28 cellular contexts compared by ENCODE assay signal in genomic region chr19:4504297-4504701, GRCh38. TPM values are rescaled to one million over a fixed set of nuclear protein-coding genes. Genes with fewer than 3 reads are reported as not detected.
DNase-seq lines count a peak whose midpoint lies in the region; ATAC-seq, FAIRE-seq and TF ChIP-seq lines count a peak whose summit lies in the region.
"Had no signal": no experiment of that assay in that cellular context is flagged by ENCODE, and none has a peak within 500 bp of the region (broad histone marks: within the 10 kb centered on the region; RNA-seq: fewer than 3 reads in every experiment).

No MANE protein-coding gene starts in this region.

- in situ Hi-C loops in HepG2 (cut with HindIII; ENCODE audit: extremely low pct_ligation_motif_present, low pct_unique_long_range_greater_than_20kb) = no loop called here

- no peak overlapping the region for H3K27ac ChIP-seq in HepG2 (ENCODE audit: extremely low read length, insufficient read depth, low read length)
- no peak overlapping the region for H3K27ac ChIP-seq in hepatocyte
- H3K27ac ChIP-seq: esophagus squamous epithelium, left lung, right lobe of liver had no signal

- no peak for TF ChIP-seq EP300 in HepG2 (IDR thresholded peaks at IDR 0.05; ENCODE audit: low read depth in 2 of 2, low read length in 2 of 2)
- no peak for TF ChIP-seq EP300 in HepG2 (CRISPR knock-in tag; IDR thresholded peaks at IDR 0.05; ENCODE audit: borderline replicate concordance)

- TF ChIP-seq CTCF in HepG2 (CRISPR knock-in tag; IDR thresholded peaks at IDR 0.05) (no peak), hepatocyte (IDR thresholded peaks at IDR 0.05; ENCODE audit: poor library complexity) (no peak)

- no peaks in the 10 kb centered on the region for H4K20me1 ChIP-seq in HepG2 (ENCODE audit: insufficient read depth, low read length)
- H4K20me1 ChIP-seq in hepatocyte (ENCODE audit: insufficient read depth, poor library complexity, severe bottlenecking) = no peaks in the 10 kb centered on the region

- H2AFZ ChIP-seq in HepG2 (ENCODE audit: low read length) (no peak overlapping the region), hepatocyte (no peak overlapping the region)

- no peak for FAIRE-seq in HepG2 (lab: Jason Lieb, UNC)
- FAIRE-seq: astrocyte, HTR-8/SVneo had no signal

- no peaks in the 10 kb centered on the region for H3K79me2 ChIP-seq in HepG2 (ENCODE audit: insufficient read depth, low read length)
- H3K79me2 ChIP-seq in hepatocyte = no peaks in the 10 kb centered on the region

- POLR2A ChIA-PET in HepG2 (lab: Yijun Ruan, JAX) = interaction anchor here (0.7 to 1.2 kb wide), 2 partner anchors 14 to 33 kb away, joined by 3 read pairs; partner anchors contain the start of gene PLIN4

- no peaks in the 10 kb centered on the region for H3K4me1 ChIP-seq in HepG2 (ENCODE audit: insufficient read depth, low read length)
- no peaks in the 10 kb centered on the region for H3K4me1 ChIP-seq in hepatocyte (ENCODE audit: insufficient read depth)
- H3K4me1 ChIP-seq: esophagus squamous epithelium, left lung, right lobe of liver had no signal

- no peak overlapping the region for H3K9ac ChIP-seq in HepG2 (ENCODE audit: insufficient read depth, low read depth, low read length)

- H3K36me3 ChIP-seq in H7 (replicated peaks; ENCODE audit: control insufficient read depth, insufficient read depth, low read length) (peaks cover 4% of the 10 kb centered on the region), HepG2 (replicated peaks in 1 of 2; ENCODE audit: control insufficient read depth in 1 of 2, insufficient read depth in 2 of 2, low read length in 2 of 2) (peaks cover 4 to 15% of the 10 kb centered on the region in 2 experiments; a peak in 2 of 5 replicates), hepatocyte (replicated peaks; ENCODE audit: insufficient read depth, low read depth) (no peaks in the 10 kb centered on the region)

- ATAC-seq in HepG2 = no peak
- peak; percentile 18 for ATAC-seq in sciatic nerve
- no peak for ATAC-seq in HG02884 (IDR thresholded peaks at IDR 0.05; ENCODE audit: unreplicated experiment)
- no peak for ATAC-seq in HG02870 (IDR thresholded peaks at IDR 0.05; ENCODE audit: unreplicated experiment)
- ATAC-seq: CD8-positive, alpha-beta T cell; left lung had no signal

- no peak overlapping the region for H3K4me2 ChIP-seq in HepG2 (ENCODE audit: low read depth, low read length)
- H3K4me2 ChIP-seq in hepatocyte = no peak overlapping the region

- no CpG with 5 or more reads among the region's 23 CpGs for WGBS in HepG2 (ENCODE audit: low lambda C conversion rate)
- 97% methylated on average over 23 of the region's 23 CpGs for WGBS in hepatocyte (ENCODE audit: low lambda C conversion rate, missing lambda C conversion rate)

- intact Hi-C loops in HepG2 (cut with micrococcal nuclease; ENCODE audit: unreplicated experiment) (no loop called here), sciatic nerve (cut with DNase I) (no loop called here)

- DNase-seq in H7 (peak; percentile 65), amygdala (lab: John Stamatoyannopoulos, UW) (peak in 35 of 56 donors; percentile 6 to 79 (median 38)), HepG2 (ENCODE audit: low spot score) (no peak), sciatic nerve (ENCODE audit: low spot score) (no peak), hepatocyte (ENCODE audit: low spot score) (no peak), SIG-M5 treated with dmso at 0.1 percent for 504 hours (lab: John Stamatoyannopoulos, UW; ENCODE audit: unreplicated experiment) (no peak)
- DNase-seq: activated CD4-positive, CD25-positive, alpha-beta regulatory T cell treated with anti-CD3 and anti-CD28 coated beads, Interleukin-2, amount 50 U/mL, for 72 hours; activated naive CD4-positive, alpha-beta T cell treated with anti-CD3 and anti-CD28 coated beads, Interleukin-2, amount 10 ng/mL, durations not matched to agents 7 days and 5 days; activated T-cell treated with anti-CD3 and anti-CD28 coated beads, Interleukin-2, amount 50 U/mL, for 48 hours; CD8-positive, alpha-beta T cell; DMS53; effector CD8-positive, alpha-beta T cell; esophagus squamous epithelium; GF-D8; Karpas-422; left lung; NCI-H1092 treated with DMSO at 0.1 percent for 48 hours; NCI-H2081 treated with DMSO at 0.1 percent for 48 hours; NCI-H526; stimulated activated CD4-positive, alpha-beta T cell treated with anti-CD3 and anti-CD28 coated beads, Interleukin-2, amount 100 ng/mL, for 24 hours; stimulated activated naive CD4-positive, alpha-beta T cell; trophoblast cell had no signal

- H3K9me3 ChIP-seq in HepG2 (ENCODE audit: low read length) (no peaks in the 10 kb centered on the region), hepatocyte (ENCODE audit: low read depth) (no peaks in the 10 kb centered on the region)
- H3K9me3 ChIP-seq: esophagus squamous epithelium, left lung, right lobe of liver had no signal

- TF ChIP-seq RAD21 in HepG2 (CRISPR knock-in tag; IDR thresholded peaks at IDR 0.05) = no peak

- BruUV-seq in HepG2 (replicated peaks; lab: Mats Ljungman, UMichigan) = no TSS peak

- no peaks in the 10 kb centered on the region for H3K9me2 ChIP-seq in hepatocyte (replicated peaks; ENCODE audit: insufficient read depth)

- CTCF ChIA-PET in HepG2 (lab: Yijun Ruan, JAX; ENCODE audit: low intra/inter-chr PET ratio, low total read pairs) = no interaction called here

- H3K27me3 ChIP-seq in H7 (ENCODE audit: control insufficient read depth, insufficient read depth, low read length) = 0 out of 2 replicates have a peak, but pooled peaks cover 2% of the 10 kb centered on the region
- no peaks in the 10 kb centered on the region for H3K27me3 ChIP-seq in HepG2 (ENCODE audit: control insufficient read depth in 1 of 2, insufficient read depth in 2 of 2, low read length in 2 of 2)
- H3K27me3 ChIP-seq in hepatocyte = no peaks in the 10 kb centered on the region
- H3K27me3 ChIP-seq: esophagus squamous epithelium, left lung, right lobe of liver had no signal

- H3K4me3 ChIP-seq in H7 (ENCODE audit: insufficient read depth, low read depth, low read length) = no peak overlapping the region
- H3K4me3 ChIP-seq in HepG2 (replicated peaks in 1 of 3; ENCODE audit: insufficient read depth in 1 of 3, low read depth in 2 of 3, low read length in 3 of 3) = no peak overlapping the region
- no peak overlapping the region for H3K4me3 ChIP-seq in hepatocyte
- H3K4me3 ChIP-seq: esophagus squamous epithelium, left lung, right lobe of liver had no signal

- TF ChIP-seq POLR2A in HepG2 (IDR thresholded peaks at IDR 0.05; ENCODE audit: insufficient read depth in 1 of 2, low read depth in 2 of 2, low read length in 2 of 2) = no peak

RNA-seq across cellular contexts. Expression of gene PLIN4, which starts 14.0 kb away (rescaled TPM):
- 0.07 and 0.10 TPM in 2 replicates for total RNA-seq in H7 (2014; rRNA removed; shearing (Covaris generic))
- total RNA-seq in HepG2 (2016; rRNA removed; fragmentation: Illumina TruSeq; extraction: Trizol) = 0.80 and 1.3 TPM in 2 replicates
- 1.2 and 1.4 TPM in 2 replicates for total RNA-seq in HepG2 (2016; cell fraction: cytosol; rRNA removed; fragmentation: Illumina TruSeq; extraction: Trizol; ENCODE audit: low read depth)
- 0.68 and 1.3 TPM in 2 replicates for total RNA-seq in HepG2 (2016; cell fraction: insoluble cytoplasmic fraction; rRNA removed; fragmentation: Illumina TruSeq; extraction: Trizol)
- total RNA-seq in HepG2 (2016; cell fraction: membrane; rRNA removed; fragmentation: Illumina TruSeq; extraction: Trizol) = 0.12 and 0.21 TPM in 2 replicates
- 1.0 and 1.1 TPM in 2 replicates for total RNA-seq in HepG2 (2016; cell fraction: nucleus; rRNA removed; fragmentation: Illumina TruSeq; extraction: Trizol)
- 1.1 and 1.9 TPM in 2 replicates for polyA plus RNA-seq in HepG2 (2011; rRNA removed)
- 0.72 and 0.76 TPM in 2 replicates for polyA plus RNA-seq in HepG2 (2011; cell fraction: cytosol; rRNA removed)
- 12.5 and 14.8 TPM in 2 replicates for polyA plus RNA-seq in HepG2 (2011; cell fraction: nucleus; rRNA removed)
- 0.82 and 1.4 TPM in 2 replicates for polyA plus RNA-seq in HepG2 (2012)
- 1.2 and 1.5 TPM in 2 replicates for polyA plus RNA-seq in HepG2 (2016; cell fraction: cytosol; fragmentation: Illumina TruSeq; extraction: Trizol; ENCODE audit: low read depth)
- polyA plus RNA-seq in HepG2 (2016; cell fraction: insoluble cytoplasmic fraction; fragmentation: Illumina TruSeq; extraction: Trizol; ENCODE audit: low read depth) = 0.48 and 0.53 TPM in 2 replicates
- polyA plus RNA-seq in HepG2 (2016; cell fraction: membrane; fragmentation: Illumina TruSeq; extraction: Trizol; ENCODE audit: low read depth) = 0.08 and 0.13 TPM in 2 replicates
- 2.9 and 3.1 TPM in 2 replicates for polyA plus RNA-seq in HepG2 (2016; cell fraction: nucleus; fragmentation: Illumina TruSeq; extraction: Trizol; ENCODE audit: insufficient read depth, low read depth)
- polyA minus RNA-seq in HepG2 (2011; rRNA and poly(A)+ RNA removed; ENCODE audit: low replicate concordance) = 0.19 and 0.78 TPM in 2 replicates
- 1.1 and 1.3 TPM in 2 replicates for polyA minus RNA-seq in HepG2 (2011; cell fraction: cytosol; rRNA and poly(A)+ RNA removed)
- polyA minus RNA-seq in HepG2 (2011; cell fraction: nucleus; rRNA and poly(A)+ RNA removed) = 1.0 and 1.6 TPM in 2 replicates
- 58.1 TPM for total RNA-seq in sciatic nerve
- total RNA-seq in hepatocyte = 0.17 and 0.60 TPM in 2 replicates
- 0.27 and 0.55 TPM in 2 replicates for polyA plus RNA-seq in hepatocyte
- total RNA-seq: activated CD8-positive, alpha-beta memory T cell treated with anti-CD3 and anti-CD28 coated beads for 36 hours had no signal

RNA-seq across cellular contexts. Expression of gene PLIN5, which starts 30.7 kb away (rescaled TPM):
- 1.3 and 2.5 TPM in 2 replicates for total RNA-seq in H7 (2014; rRNA removed; shearing (Covaris generic))
- total RNA-seq in HepG2 (2016; rRNA removed; fragmentation: Illumina TruSeq; extraction: Trizol) (1.6 and 1.8 TPM in 2 replicates), sciatic nerve (17.1 TPM), hepatocyte (2.1 and 5.8 TPM in 2 replicates)
- total RNA-seq in HepG2 (2016; cell fraction: cytosol; rRNA removed; fragmentation: Illumina TruSeq; extraction: Trizol; ENCODE audit: low read depth) = 0.35 and 0.40 TPM in 2 replicates
- 0.94 and 1.8 TPM in 2 replicates for total RNA-seq in HepG2 (2016; cell fraction: insoluble cytoplasmic fraction; rRNA removed; fragmentation: Illumina TruSeq; extraction: Trizol)
- 0.65 TPM in 2 replicates for total RNA-seq in HepG2 (2016; cell fraction: membrane; rRNA removed; fragmentation: Illumina TruSeq; extraction: Trizol)
- total RNA-seq in HepG2 (2016; cell fraction: nucleus; rRNA removed; fragmentation: Illumina TruSeq; extraction: Trizol) = 1.9 TPM in 2 replicates
- polyA plus RNA-seq in HepG2 (2011; rRNA removed) (4.8 and 6.3 TPM in 2 replicates), hepatocyte (6.1 and 6.4 TPM in 2 replicates)
- polyA plus RNA-seq in HepG2 (2011; cell fraction: cytosol; rRNA removed) = 1.6 and 1.9 TPM in 2 replicates
- polyA plus RNA-seq in HepG2 (2011; cell fraction: nucleus; rRNA removed) = 31.7 and 40.6 TPM in 2 replicates
- 1.9 and 2.0 TPM in 2 replicates for polyA plus RNA-seq in HepG2 (2012)
- 0.12 and 0.53 TPM in 2 replicates for polyA plus RNA-seq in HepG2 (2016; cell fraction: cytosol; fragmentation: Illumina TruSeq; extraction: Trizol; ENCODE audit: low read depth)
- polyA plus RNA-seq in HepG2 (2016; cell fraction: insoluble cytoplasmic fraction; fragmentation: Illumina TruSeq; extraction: Trizol; ENCODE audit: low read depth) = 0.77 and 1.4 TPM in 2 replicates
- polyA plus RNA-seq in HepG2 (2016; cell fraction: membrane; fragmentation: Illumina TruSeq; extraction: Trizol; ENCODE audit: low read depth) = 0.11 and 0.52 TPM in 2 replicates
- 5.8 and 8.9 TPM in 2 replicates for polyA plus RNA-seq in HepG2 (2016; cell fraction: nucleus; fragmentation: Illumina TruSeq; extraction: Trizol; ENCODE audit: insufficient read depth, low read depth)
- polyA minus RNA-seq in HepG2 (2011; rRNA and poly(A)+ RNA removed; ENCODE audit: low replicate concordance) = 0.47 and 3.5 TPM in 2 replicates
- polyA minus RNA-seq in HepG2 (2011; cell fraction: cytosol; rRNA and poly(A)+ RNA removed) = 0.97 and 0.99 TPM in 2 replicates
- 4.1 and 4.4 TPM in 2 replicates for polyA minus RNA-seq in HepG2 (2011; cell fraction: nucleus; rRNA and poly(A)+ RNA removed)
- total RNA-seq: activated CD8-positive, alpha-beta memory T cell treated with anti-CD3 and anti-CD28 coated beads for 36 hours; astrocyte had no signal

RNA-seq across cellular contexts. Expression of gene HDGFL2, which starts 32.2 kb away (rescaled TPM):
- 111 and 116 TPM in 2 replicates for total RNA-seq in H7 (2014; rRNA removed; shearing (Covaris generic))
- total RNA-seq in HepG2 (2016; rRNA removed; fragmentation: Illumina TruSeq; extraction: Trizol) (47.9 and 51.1 TPM in 2 replicates), sciatic nerve (37.7 TPM), hepatocyte (34.8 and 50.3 TPM in 2 replicates)
- total RNA-seq in HepG2 (2016; cell fraction: cytosol; rRNA removed; fragmentation: Illumina TruSeq; extraction: Trizol; ENCODE audit: low read depth) = 7.5 and 8.8 TPM in 2 replicates
- 38.9 and 55.4 TPM in 2 replicates for total RNA-seq in HepG2 (2016; cell fraction: insoluble cytoplasmic fraction; rRNA removed; fragmentation: Illumina TruSeq; extraction: Trizol)
- 11.6 and 13.8 TPM in 2 replicates for total RNA-seq in HepG2 (2016; cell fraction: membrane; rRNA removed; fragmentation: Illumina TruSeq; extraction: Trizol)
- total RNA-seq in HepG2 (2016; cell fraction: nucleus; rRNA removed; fragmentation: Illumina TruSeq; extraction: Trizol) = 29.4 and 31.2 TPM in 2 replicates
- polyA plus RNA-seq in HepG2 (2011; rRNA removed) (20.0 and 26.0 TPM in 2 replicates), hepatocyte (73.0 and 73.2 TPM in 2 replicates)
- polyA plus RNA-seq in HepG2 (2011; cell fraction: cytosol; rRNA removed) = 11.0 and 22.9 TPM in 2 replicates
- polyA plus RNA-seq in HepG2 (2011; cell fraction: nucleus; rRNA removed) = 50.4 and 56.5 TPM in 2 replicates
- polyA plus RNA-seq in HepG2 (2012) = 20.9 and 29.2 TPM in 2 replicates
- polyA plus RNA-seq in HepG2 (2016; cell fraction: cytosol; fragmentation: Illumina TruSeq; extraction: Trizol; ENCODE audit: low read depth) = 5.7 and 6.4 TPM in 2 replicates
- 59.0 and 65.1 TPM in 2 replicates for polyA plus RNA-seq in HepG2 (2016; cell fraction: insoluble cytoplasmic fraction; fragmentation: Illumina TruSeq; extraction: Trizol; ENCODE audit: low read depth)
- 8.6 and 10.8 TPM in 2 replicates for polyA plus RNA-seq in HepG2 (2016; cell fraction: membrane; fragmentation: Illumina TruSeq; extraction: Trizol; ENCODE audit: low read depth)
- polyA plus RNA-seq in HepG2 (2016; cell fraction: nucleus; fragmentation: Illumina TruSeq; extraction: Trizol; ENCODE audit: insufficient read depth, low read depth) = 76.7 and 79.6 TPM in 2 replicates
- 12.6 and 23.4 TPM in 2 replicates for polyA minus RNA-seq in HepG2 (2011; rRNA and poly(A)+ RNA removed; ENCODE audit: low replicate concordance)
- 10.2 and 16.9 TPM in 2 replicates for polyA minus RNA-seq in HepG2 (2011; cell fraction: cytosol; rRNA and poly(A)+ RNA removed)
- 12.0 and 12.8 TPM in 2 replicates for polyA minus RNA-seq in HepG2 (2011; cell fraction: nucleus; rRNA and poly(A)+ RNA removed)

RNA-seq across cellular contexts. Expression of gene LRG1, which starts 35.5 kb away (rescaled TPM):
- total RNA-seq in H7 (2014; rRNA removed; shearing (Covaris generic)) = 0.10 and 0.30 TPM in 2 replicates
- 7.1 and 12.0 TPM in 2 replicates for total RNA-seq in HepG2 (2016; rRNA removed; fragmentation: Illumina TruSeq; extraction: Trizol)
- 2.0 and 2.2 TPM in 2 replicates for total RNA-seq in HepG2 (2016; cell fraction: cytosol; rRNA removed; fragmentation: Illumina TruSeq; extraction: Trizol; ENCODE audit: low read depth)
- total RNA-seq in HepG2 (2016; cell fraction: insoluble cytoplasmic fraction; rRNA removed; fragmentation: Illumina TruSeq; extraction: Trizol) = 5.8 and 13.0 TPM in 2 replicates
- 4.2 and 4.7 TPM in 2 replicates for total RNA-seq in HepG2 (2016; cell fraction: membrane; rRNA removed; fragmentation: Illumina TruSeq; extraction: Trizol)
- total RNA-seq in HepG2 (2016; cell fraction: nucleus; rRNA removed; fragmentation: Illumina TruSeq; extraction: Trizol) = 10.2 and 12.3 TPM in 2 replicates
- polyA plus RNA-seq in HepG2 (2011; rRNA removed) = 39.3 and 48.9 TPM in 2 replicates
- 33.3 and 38.7 TPM in 2 replicates for polyA plus RNA-seq in HepG2 (2011; cell fraction: cytosol; rRNA removed)
- 12.1 and 16.5 TPM in 2 replicates for polyA plus RNA-seq in HepG2 (2011; cell fraction: nucleus; rRNA removed)
- 8.4 and 14.3 TPM in 2 replicates for polyA plus RNA-seq in HepG2 (2012)
- 2.4 and 2.6 TPM in 2 replicates for polyA plus RNA-seq in HepG2 (2016; cell fraction: cytosol; fragmentation: Illumina TruSeq; extraction: Trizol; ENCODE audit: low read depth)
- 6.6 and 8.6 TPM in 2 replicates for polyA plus RNA-seq in HepG2 (2016; cell fraction: insoluble cytoplasmic fraction; fragmentation: Illumina TruSeq; extraction: Trizol; ENCODE audit: low read depth)
- polyA plus RNA-seq in HepG2 (2016; cell fraction: membrane; fragmentation: Illumina TruSeq; extraction: Trizol; ENCODE audit: low read depth) = 4.2 and 4.9 TPM in 2 replicates
- polyA plus RNA-seq in HepG2 (2016; cell fraction: nucleus; fragmentation: Illumina TruSeq; extraction: Trizol; ENCODE audit: insufficient read depth, low read depth) = 20.0 and 22.9 TPM in 2 replicates
- polyA minus RNA-seq in HepG2 (2011; rRNA and poly(A)+ RNA removed; ENCODE audit: low replicate concordance) = 0.77 and 28.9 TPM in 2 replicates
- 12.1 and 23.5 TPM in 2 replicates for polyA minus RNA-seq in HepG2 (2011; cell fraction: cytosol; rRNA and poly(A)+ RNA removed)
- 3.2 and 5.6 TPM in 2 replicates for polyA minus RNA-seq in HepG2 (2011; cell fraction: nucleus; rRNA and poly(A)+ RNA removed)
- 2.9 TPM for total RNA-seq in sciatic nerve
- 5.4 and 6.3 TPM in 2 replicates for total RNA-seq in hepatocyte
- polyA plus RNA-seq in hepatocyte = 9.8 and 11.4 TPM in 2 replicates
- total RNA-seq: CD8-positive, alpha-beta T cell had no signal

RNA-seq across cellular contexts. Expression of gene UBXN6, which starts 46.7 kb away (rescaled TPM):
- total RNA-seq in H7 (2014; rRNA removed; shearing (Covaris generic)) = 36.0 and 41.8 TPM in 2 replicates
- 33.6 and 35.5 TPM in 2 replicates for total RNA-seq in HepG2 (2016; rRNA removed; fragmentation: Illumina TruSeq; extraction: Trizol)
- total RNA-seq in HepG2 (2016; cell fraction: cytosol; rRNA removed; fragmentation: Illumina TruSeq; extraction: Trizol; ENCODE audit: low read depth) = 82.0 and 89.5 TPM in 2 replicates
- total RNA-seq in HepG2 (2016; cell fraction: insoluble cytoplasmic fraction; rRNA removed; fragmentation: Illumina TruSeq; extraction: Trizol) = 26.5 and 40.3 TPM in 2 replicates
- total RNA-seq in HepG2 (2016; cell fraction: membrane; rRNA removed; fragmentation: Illumina TruSeq; extraction: Trizol) = 92.4 and 97.7 TPM in 2 replicates
- 14.4 and 21.6 TPM in 2 replicates for total RNA-seq in HepG2 (2016; cell fraction: nucleus; rRNA removed; fragmentation: Illumina TruSeq; extraction: Trizol)
- polyA plus RNA-seq in HepG2 (2011; rRNA removed) = 34.9 and 44.2 TPM in 2 replicates
- polyA plus RNA-seq in HepG2 (2011; cell fraction: cytosol; rRNA removed) = 33.0 and 55.5 TPM in 2 replicates
- polyA plus RNA-seq in HepG2 (2011; cell fraction: nucleus; rRNA removed) = 41.1 and 57.2 TPM in 2 replicates
- polyA plus RNA-seq in HepG2 (2012) = 24.9 and 32.9 TPM in 2 replicates
- 99.5 and 107 TPM in 2 replicates for polyA plus RNA-seq in HepG2 (2016; cell fraction: cytosol; fragmentation: Illumina TruSeq; extraction: Trizol; ENCODE audit: low read depth)
- 35.2 and 44.8 TPM in 2 replicates for polyA plus RNA-seq in HepG2 (2016; cell fraction: insoluble cytoplasmic fraction; fragmentation: Illumina TruSeq; extraction: Trizol; ENCODE audit: low read depth)
- 107 and 115 TPM in 2 replicates for polyA plus RNA-seq in HepG2 (2016; cell fraction: membrane; fragmentation: Illumina TruSeq; extraction: Trizol; ENCODE audit: low read depth)
- polyA plus RNA-seq in HepG2 (2016; cell fraction: nucleus; fragmentation: Illumina TruSeq; extraction: Trizol; ENCODE audit: insufficient read depth, low read depth) = 46.4 and 52.3 TPM in 2 replicates
- polyA minus RNA-seq in HepG2 (2011; rRNA and poly(A)+ RNA removed; ENCODE audit: low replicate concordance) = 27.9 and 43.0 TPM in 2 replicates
- 17.5 and 20.2 TPM in 2 replicates for polyA minus RNA-seq in HepG2 (2011; cell fraction: cytosol; rRNA and poly(A)+ RNA removed)
- polyA minus RNA-seq in HepG2 (2011; cell fraction: nucleus; rRNA and poly(A)+ RNA removed) = 7.8 and 11.1 TPM in 2 replicates
- total RNA-seq in sciatic nerve = 107 TPM
- total RNA-seq in hepatocyte = 80.2 and 88.6 TPM in 2 replicates
- polyA plus RNA-seq in hepatocyte = 36.8 and 44.7 TPM in 2 replicates

Comparison
In these comparisons a context has a peak if more than half of its experiments do, and no peak if none do; other contexts are left out.
1. DNase-seq: peak in H7 (single experiment) and amygdala (35 of 56); none in HepG2 (single experiment), sciatic nerve (single experiment), hepatocyte (single experiment) and SIG-M5 treated with dmso at 0.1 percent for 504 hours (single experiment).
2. RNA of gene PLIN4, which starts 14.0 kb away (total RNA-seq): 58.1 TPM in sciatic nerve (single experiment); 0.12 to 1.4 TPM in HepG2, 0.17 to 0.60 TPM in hepatocyte and 0.07 to 0.10 TPM in H7; every median in the first group is over 10 times any median in the second.